ENCODE assay signal across 9 cellular contexts in genomic region chr6:149840345-149841075, GRCh38. TPM values are rescaled to one million over a fixed set of nuclear protein-coding genes. Genes with fewer than 3 reads are reported as not detected.
DNase-seq lines count a peak whose midpoint lies in the region; ATAC-seq, FAIRE-seq and TF ChIP-seq lines count a peak whose summit lies in the region.
"Had no signal": no experiment of that assay in that cellular context is flagged by ENCODE, and none has a peak within 500 bp of the region (broad histone marks: within the 10 kb centered on the region; RNA-seq: fewer than 3 reads in every experiment).

No MANE protein-coding gene starts in this region.

- H4K20me1 ChIP-seq in HepG2 (ENCODE audit: insufficient read depth, low read length), result 0 out of 2 replicates have a peak, but pooled peaks cover 3% of the 10 kb centered on the region

- H3K27ac ChIP-seq in A549 (peak overlapping the region; percentile 48 to 73; a peak in 4 of 6 replicates), HepG2 (ENCODE audit: extremely low read length, insufficient read depth, low read length) (no peak overlapping the region), stomach (peak overlapping the region in 4 of 5 donors; percentile 30 to 64 (median 57))

- H3K79me2 ChIP-seq in HepG2 (ENCODE audit: insufficient read depth, low read length), result no peaks in the 10 kb centered on the region

- H3K9me3 Mint-ChIP-seq in chondrocyte (ENCODE audit: low read depth), result no peaks in the 10 kb centered on the region
- H3K9me3 Mint-ChIP-seq: central memory CD8-positive, alpha-beta T cell had no signal

- BruUV-seq in HepG2 (replicated peaks; lab: Mats Ljungman, UMichigan), result no TSS peak

- POLR2A ChIA-PET in A549 (lab: Yijun Ruan, JAX), result interaction anchor here (1.8 kb wide), 1 partner anchor 24 kb away, joined by 6 read pairs; the partner anchor contains the start of gene LRP11
- POLR2A ChIA-PET in HepG2 (lab: Yijun Ruan, JAX), result no interaction called here

- no peak for TF ChIP-seq EP300 in A549 (IDR thresholded peaks at IDR 0.05)
- TF ChIP-seq EP300 in HepG2 (IDR thresholded peaks at IDR 0.05; ENCODE audit: low read depth in 2 of 2, low read length in 2 of 2), result no peak
- no peak for TF ChIP-seq EP300 in HepG2 (CRISPR knock-in tag; IDR thresholded peaks at IDR 0.05; ENCODE audit: borderline replicate concordance)
- TF ChIP-seq EP300 in stomach (IDR thresholded peaks at IDR 0.05), result no peak

- TF ChIP-seq POLR2A in A549 (IDR thresholded peaks at IDR 0.05; ENCODE audit: low read length), result no peak
- TF ChIP-seq POLR2A in HepG2 (IDR thresholded peaks at IDR 0.05; ENCODE audit: insufficient read depth in 1 of 2, low read depth in 2 of 2, low read length in 2 of 2), result no peak
- TF ChIP-seq POLR2A in stomach (IDR thresholded peaks at IDR 0.05), result no peak

- H3K27me3 ChIP-seq in HepG2 (ENCODE audit: control insufficient read depth in 1 of 2, insufficient read depth in 2 of 2, low read length in 2 of 2), result no peaks in the 10 kb centered on the region
- H3K27me3 ChIP-seq in stomach, result no peaks in the 10 kb centered on the region

- H3K9ac ChIP-seq in HepG2 (ENCODE audit: insufficient read depth, low read depth, low read length), result no peak overlapping the region

- TF ChIP-seq RAD21 in A549 (conservative IDR thresholded peaks at IDR 0.05 in 1 of 2, IDR thresholded peaks at IDR 0.05 in 1 of 2), result peak; percentile 71 to 74
- peak; percentile 97 for TF ChIP-seq RAD21 in HepG2 (CRISPR knock-in tag; IDR thresholded peaks at IDR 0.05)

- no peak overlapping the region for H2AFZ ChIP-seq in HepG2 (ENCODE audit: low read length)

- CTCF ChIA-PET in A549 (lab: Yijun Ruan, JAX), result interaction anchor here (0.6 to 3.7 kb wide), 33 partner anchors 10 to 270 kb away, joined by 3 to 45 read pairs (median 4); partner anchors contain the start of genes RAET1E and RAET1G
- CTCF ChIA-PET in HepG2 (lab: Yijun Ruan, JAX; ENCODE audit: low intra/inter-chr PET ratio, low total read pairs), result interaction anchor here (0.7 to 2.6 kb wide), 7 partner anchors 15 to 176 kb away, joined by 3 to 37 read pairs (median 6); partner anchors contain the start of gene LRP11

- peaks cover 33% of the 10 kb centered on the region for H3K4me1 Mint-ChIP-seq in chondrocyte (ENCODE audit: low read depth)
- H3K4me1 Mint-ChIP-seq: central memory CD8-positive, alpha-beta T cell had no signal

- no peak overlapping the region for H3K4me3 ChIP-seq in A549
- no peak overlapping the region for H3K4me3 ChIP-seq in HepG2 (replicated peaks in 1 of 3; ENCODE audit: insufficient read depth in 1 of 3, low read depth in 2 of 3, low read length in 3 of 3)
- no peak overlapping the region for H3K4me3 ChIP-seq in stomach

- intact Hi-C loops in HepG2 (cut with micrococcal nuclease; ENCODE audit: unreplicated experiment) (loop anchor here (1.0 to 2.0 kb wide), 6 partner anchors 20 to 176 kb away; no protein-coding TSS in a partner anchor), stomach (cut with DNase I; ENCODE audit: low total_unique reads) (no loop called here)

- in situ Hi-C loops in HepG2 (cut with HindIII; ENCODE audit: extremely low pct_ligation_motif_present, low pct_unique_long_range_greater_than_20kb), result loop anchor here (5.0 to 10.0 kb wide), 2 partner anchors 82 to 164 kb away; partner anchors contain the start of gene RAET1G

- H3K27me3 Mint-ChIP-seq in chondrocyte (ENCODE audit: low read depth), result no peaks in the 10 kb centered on the region
- H3K27me3 Mint-ChIP-seq: central memory CD8-positive, alpha-beta T cell had no signal

- 3% methylated on average over 8 of the region's 8 CpGs for WGBS in A549 (ENCODE audit: missing lambda C conversion rate)
- WGBS in HepG2 (ENCODE audit: low lambda C conversion rate), result 79% methylated on average over 7 of the region's 8 CpGs
- WGBS in stomach, 5 donors, result 20 to 42% (median 25%) methylated on average over 5 to 8 of the region's 8 CpGs

- H3K36me3 Mint-ChIP-seq in chondrocyte (ENCODE audit: low read depth), result peaks cover 15% of the 10 kb centered on the region

- peak; percentile 96 to 97 for ATAC-seq in A549
- peak; percentile 72 for ATAC-seq in GM18868 (IDR thresholded peaks at IDR 0.05; ENCODE audit: unreplicated experiment)
- ATAC-seq in HepG2, result peak; percentile 100
- ATAC-seq in HG02840 (IDR thresholded peaks at IDR 0.05; ENCODE audit: low FRiP score, unreplicated experiment), result no peak

- TF ChIP-seq CTCF in A549 (IDR thresholded peaks at IDR 0.05), result peak; percentile 62
- peak; percentile 82 for TF ChIP-seq CTCF in chondrocyte (IDR thresholded peaks at IDR 0.05)
- peak; percentile 96 for TF ChIP-seq CTCF in HepG2 (CRISPR knock-in tag; IDR thresholded peaks at IDR 0.05)
- TF ChIP-seq CTCF in stomach (IDR thresholded peaks at IDR 0.05), result peak in 4 of 7 experiments; percentile 32 to 57 (median 46)

- no peaks in the 10 kb centered on the region for H3K9me3 ChIP-seq in A549
- no peaks in the 10 kb centered on the region for H3K9me3 ChIP-seq in HepG2 (ENCODE audit: low read length)
- no peaks in the 10 kb centered on the region for H3K9me3 ChIP-seq in stomach

- peak overlapping the region; percentile 67 for H3K4me2 ChIP-seq in A549
- H3K4me2 ChIP-seq in HepG2 (ENCODE audit: low read depth, low read length), result no peak overlapping the region

- H3K36me3 ChIP-seq in HepG2 (replicated peaks in 1 of 2; ENCODE audit: control insufficient read depth in 1 of 2, insufficient read depth in 2 of 2, low read length in 2 of 2) (peaks cover 5 to 23% of the 10 kb centered on the region in 2 experiments; a peak in 3 of 5 replicates), stomach (peaks cover 0 to 32% (median 28%) of the 10 kb centered on the region in 4 donors)

- H3K4me3 Mint-ChIP-seq in chondrocyte (ENCODE audit: unreplicated experiment), result no peak overlapping the region
- H3K4me3 Mint-ChIP-seq: central memory CD8-positive, alpha-beta T cell had no signal

- no peak for FAIRE-seq in A549 (lab: Jason Lieb, UNC)
- FAIRE-seq in HepG2 (lab: Jason Lieb, UNC), result peak; percentile 91

- peak overlapping the region; percentile 79 for H3K27ac Mint-ChIP-seq in chondrocyte (ENCODE audit: unreplicated experiment)

- H3K4me1 ChIP-seq in A549 (peaks cover 42% of the 10 kb centered on the region), HepG2 (ENCODE audit: insufficient read depth, low read length) (no peaks in the 10 kb centered on the region), stomach (peaks cover 8 to 22% (median 15%) of the 10 kb centered on the region in 4 donors)

- DNase-seq in A549 (ENCODE audit: low read depth in 1 of 2, low spot score in 1 of 2) (peak; percentile 76 to 89), NCI-H2081 (lab: John Stamatoyannopoulos, UW) (peak; percentile 65 to 82), chondrocyte (ENCODE audit: low spot score) (no peak), HepG2 (ENCODE audit: low spot score) (peak; percentile 82), stomach (peak; percentile 81)
- peak; percentile 36 for DNase-seq in activated CD4-positive, CD25-positive, alpha-beta regulatory T cell treated with anti-CD3 and anti-CD28 coated beads, Interleukin-2, amount 50 U/mL, for 72 hours

RNA-seq across cellular contexts. Expression of gene LRP11, which starts 23.6 kb away (rescaled TPM):
- 57.7 and 59.2 TPM in 2 replicates for polyA plus RNA-seq in A549 (2011; rRNA removed)
- polyA plus RNA-seq in A549 (2012; cell fraction: cytosol; rRNA removed), result 21.1 and 28.5 TPM in 2 replicates
- polyA plus RNA-seq in A549 (2012; cell fraction: nucleus; rRNA removed), result 18.2 and 23.9 TPM in 2 replicates
- 37.4 to 53.8 TPM (median 48.9 TPM) in 3 replicates for polyA plus RNA-seq in A549 (2017; fragmentation: RNase III; extraction: RNeasy Plus Mini Kit Qiagen cat#74134 plus additional on column Dnase treatment)
- 78.1 and 98.4 TPM in 2 replicates for polyA minus RNA-seq in A549 (2011; rRNA and poly(A)+ RNA removed)
- 61.4 to 81.7 TPM (median 61.9 TPM) in 3 replicates for total RNA-seq in chondrocyte
- 32.1 and 48.9 TPM in 2 replicates for total RNA-seq in HepG2 (2016; rRNA removed; fragmentation: Illumina TruSeq; extraction: Trizol)
- total RNA-seq in HepG2 (2016; cell fraction: cytosol; rRNA removed; fragmentation: Illumina TruSeq; extraction: Trizol; ENCODE audit: low read depth), result 13.6 and 13.7 TPM in 2 replicates
- total RNA-seq in HepG2 (2016; cell fraction: insoluble cytoplasmic fraction; rRNA removed; fragmentation: Illumina TruSeq; extraction: Trizol), result 32.2 and 47.6 TPM in 2 replicates
- total RNA-seq in HepG2 (2016; cell fraction: membrane; rRNA removed; fragmentation: Illumina TruSeq; extraction: Trizol), result 24.5 and 28.9 TPM in 2 replicates
- total RNA-seq in HepG2 (2016; cell fraction: nucleus; rRNA removed; fragmentation: Illumina TruSeq; extraction: Trizol), result 41.9 and 47.5 TPM in 2 replicates
- 32.4 and 35.8 TPM in 2 replicates for polyA plus RNA-seq in HepG2 (2011; rRNA removed)
- 25.8 and 29.0 TPM in 2 replicates for polyA plus RNA-seq in HepG2 (2011; cell fraction: cytosol; rRNA removed)
- polyA plus RNA-seq in HepG2 (2011; cell fraction: nucleus; rRNA removed), result 17.4 and 23.9 TPM in 2 replicates
- polyA plus RNA-seq in HepG2 (2012), result 41.6 TPM in 2 replicates
- 5.0 and 5.9 TPM in 2 replicates for polyA plus RNA-seq in HepG2 (2016; cell fraction: cytosol; fragmentation: Illumina TruSeq; extraction: Trizol; ENCODE audit: low read depth)
- polyA plus RNA-seq in HepG2 (2016; cell fraction: insoluble cytoplasmic fraction; fragmentation: Illumina TruSeq; extraction: Trizol; ENCODE audit: low read depth), result 33.9 and 34.7 TPM in 2 replicates
- 16.2 and 18.5 TPM in 2 replicates for polyA plus RNA-seq in HepG2 (2016; cell fraction: membrane; fragmentation: Illumina TruSeq; extraction: Trizol; ENCODE audit: low read depth)
- 61.0 and 62.4 TPM in 2 replicates for polyA plus RNA-seq in HepG2 (2016; cell fraction: nucleus; fragmentation: Illumina TruSeq; extraction: Trizol; ENCODE audit: insufficient read depth, low read depth)
- polyA minus RNA-seq in HepG2 (2011; rRNA and poly(A)+ RNA removed; ENCODE audit: low replicate concordance), result 115 and 160 TPM in 2 replicates
- 33.6 and 36.5 TPM in 2 replicates for polyA minus RNA-seq in HepG2 (2011; cell fraction: cytosol; rRNA and poly(A)+ RNA removed)
- polyA minus RNA-seq in HepG2 (2011; cell fraction: nucleus; rRNA and poly(A)+ RNA removed), result 18.3 and 25.0 TPM in 2 replicates
- 10 to 100 TPM in 3 of 5 donors, 1 to 10 TPM in 2; 1.8 to 80.8 (median 23.9) TPM for total RNA-seq in stomach
- polyA plus RNA-seq in stomach, result 10 to 100 TPM in 1 of 3 donors, 1 to 10 TPM in 2; 2.0 to 18.1 (median 7.4) TPM

RNA-seq across cellular contexts. Expression of gene RAET1E, which starts 57.4 kb away (rescaled TPM):
- polyA plus RNA-seq in A549 (2011; rRNA removed), result 2.8 and 4.2 TPM in 2 replicates
- 0.66 and 0.98 TPM in 2 replicates for polyA plus RNA-seq in A549 (2012; cell fraction: cytosol; rRNA removed)
- 0.32 and 1.1 TPM in 2 replicates for polyA plus RNA-seq in A549 (2012; cell fraction: nucleus; rRNA removed)
- 3.3 to 5.4 TPM (median 4.5 TPM) in 3 replicates for polyA plus RNA-seq in A549 (2017; fragmentation: RNase III; extraction: RNeasy Plus Mini Kit Qiagen cat#74134 plus additional on column Dnase treatment)
- 0.44 and 2.6 TPM in 2 replicates for polyA minus RNA-seq in A549 (2011; rRNA and poly(A)+ RNA removed)
- not detected in 3 replicates for total RNA-seq in chondrocyte
- total RNA-seq in HepG2 (2016; rRNA removed; fragmentation: Illumina TruSeq; extraction: Trizol), result not detected in 2 replicates
- total RNA-seq in HepG2 (2016; cell fraction: cytosol; rRNA removed; fragmentation: Illumina TruSeq; extraction: Trizol; ENCODE audit: low read depth), result not detected in 2 replicates
- total RNA-seq in HepG2 (2016; cell fraction: insoluble cytoplasmic fraction; rRNA removed; fragmentation: Illumina TruSeq; extraction: Trizol), result not detected in 2 replicates
- total RNA-seq in HepG2 (2016; cell fraction: membrane; rRNA removed; fragmentation: Illumina TruSeq; extraction: Trizol), result not detected in 2 replicates
- total RNA-seq in HepG2 (2016; cell fraction: nucleus; rRNA removed; fragmentation: Illumina TruSeq; extraction: Trizol), result not detected in 2 replicates
- polyA plus RNA-seq in HepG2 (2011; rRNA removed), result not detected in 2 replicates
- not detected in 2 replicates for polyA plus RNA-seq in HepG2 (2011; cell fraction: cytosol; rRNA removed)
- polyA plus RNA-seq in HepG2 (2011; cell fraction: nucleus; rRNA removed), result not detected in 2 replicates
- not detected in 2 replicates for polyA plus RNA-seq in HepG2 (2012)
- not detected in 2 replicates for polyA plus RNA-seq in HepG2 (2016; cell fraction: cytosol; fragmentation: Illumina TruSeq; extraction: Trizol; ENCODE audit: low read depth)
- polyA plus RNA-seq in HepG2 (2016; cell fraction: insoluble cytoplasmic fraction; fragmentation: Illumina TruSeq; extraction: Trizol; ENCODE audit: low read depth), result not detected in 2 replicates
- polyA plus RNA-seq in HepG2 (2016; cell fraction: membrane; fragmentation: Illumina TruSeq; extraction: Trizol; ENCODE audit: low read depth), result not detected in 2 replicates
- polyA plus RNA-seq in HepG2 (2016; cell fraction: nucleus; fragmentation: Illumina TruSeq; extraction: Trizol; ENCODE audit: insufficient read depth, low read depth), result not detected in 2 replicates
- polyA minus RNA-seq in HepG2 (2011; rRNA and poly(A)+ RNA removed; ENCODE audit: low replicate concordance), result 19.1 TPM in 1 of 2 replicates, not detected in the other
- not detected in 2 replicates for polyA minus RNA-seq in HepG2 (2011; cell fraction: cytosol; rRNA and poly(A)+ RNA removed)
- not detected in 2 replicates for polyA minus RNA-seq in HepG2 (2011; cell fraction: nucleus; rRNA and poly(A)+ RNA removed)
- total RNA-seq in stomach, result not detected
- polyA plus RNA-seq in stomach, result 1 to 10 TPM in 1 of 3 donors, under 1 TPM in 1, not detected in 1; 0.19 to 2.6 TPM

Comparison
In these comparisons a context has a peak if more than half of its experiments do, and no peak if none do; other contexts are left out.
1. CTCF ChIP-seq: peak in every context shown above with its lines; median percentile 96 in HepG2; 82 in chondrocyte; 62 in A549; 46 in stomach.
2. Of the 38 proteins assayed by ChIP-seq in both HepG2 and A549: peak only in HepG2: BHLHE40, FOSL2, HDAC2, HMGXB4 and PHF8; only in A549: none; in both: CTCF, RAD21 and SMC3; in neither: 29; mixed calls (peak in some experiments, not most) for 1.